In genomic region chr10:77653210-77653609, GRCh38 we compare ENCODE assay signal across 9 cellular contexts.
"Had no signal": no experiment of that assay in that cellular context is flagged by ENCODE, and none has a peak within 500 bp of the region (broad histone marks: within the 10 kb centered on the region; RNA-seq: fewer than 3 reads in every experiment).

No MANE protein-coding gene starts in this region.

- H3K36me3 ChIP-seq: HAP-1 had no signal

- H3K9me3 ChIP-seq: HAP-1 had no signal

- H3K4me1 ChIP-seq: HAP-1 had no signal

- H3K27ac ChIP-seq: GM23248, HL-60, KMS-11 had no signal

- H2AFZ ChIP-seq: GM23248 had no signal

- DNase-seq: GM23248, GOT3, H7, IMR-90, KBM-7 had no signal

- ATAC-seq: HCT116 had no signal

- H3K4me2 ChIP-seq: KMS-11 had no signal

- H3K4me3 ChIP-seq: GM23248, HAP-1 had no signal

- H3K9ac ChIP-seq: GM23248, KMS-11 had no signal
